In the genomic region with DNA sequence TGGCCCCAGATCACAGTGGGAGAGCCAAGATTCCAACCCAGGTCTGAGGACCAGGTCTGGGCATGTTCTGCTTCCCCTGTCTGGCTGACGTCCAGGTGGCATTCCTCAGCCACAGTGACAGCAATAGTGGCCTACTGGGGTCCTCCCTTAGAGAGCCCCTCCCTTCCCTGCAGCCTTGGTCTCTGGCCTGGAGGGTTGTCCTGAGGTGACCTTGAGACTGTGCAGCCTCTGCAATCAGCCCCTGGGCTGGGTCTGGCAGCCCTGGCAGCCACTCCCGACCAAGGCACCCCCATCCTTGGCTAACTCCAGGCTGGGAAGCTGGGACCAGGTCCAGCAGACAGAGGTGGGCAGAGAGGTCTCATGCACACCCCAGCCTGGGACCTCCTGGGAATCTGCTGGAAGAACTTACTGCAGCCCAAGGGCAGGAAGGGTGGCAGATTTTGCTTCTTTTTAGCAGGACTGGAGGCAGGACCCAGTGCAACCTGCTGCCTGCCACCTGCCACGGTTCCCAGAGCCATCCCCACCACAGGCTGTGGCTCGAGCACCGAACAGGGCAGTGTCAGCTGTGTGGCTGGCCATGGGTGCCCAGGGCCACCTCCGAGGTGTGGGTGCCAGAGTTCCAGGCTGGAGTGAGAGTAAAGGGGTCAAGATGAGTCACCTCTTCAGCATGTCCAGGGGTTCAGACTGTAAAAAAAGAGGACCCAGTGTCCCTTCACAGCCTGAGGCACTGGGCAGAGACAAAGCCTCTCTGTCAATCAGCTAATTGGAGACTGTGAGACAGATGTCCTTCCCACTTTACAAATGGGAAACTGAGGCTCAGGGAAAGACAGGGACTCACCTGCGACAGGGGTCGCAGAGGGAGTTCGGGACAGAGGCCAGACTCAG, we compare ENCODE assay signal across 15 cellular contexts. TPM values are rescaled to one million over a fixed set of nuclear protein-coding genes. Genes with fewer than 3 reads are reported as not detected.
DNase-seq lines count a peak whose midpoint lies in the region; ATAC-seq and TF ChIP-seq lines count a peak whose summit lies in the region.
"Had no signal": no experiment of that assay in that cellular context is flagged by ENCODE, and none has a peak within 500 bp of the region (broad histone marks: within the 10 kb centered on the region; RNA-seq: fewer than 3 reads in every experiment).

No MANE protein-coding gene starts in this region.

- no peaks in the 10 kb centered on the region for H3K79me2 ChIP-seq in PC-3 (ENCODE audit: low read length)

- H3F3A ChIP-seq in PC-3 (ENCODE audit: low read length, unreplicated experiment) = no peaks in the 10 kb centered on the region

- TF ChIP-seq POLR2A in heart left ventricle (IDR thresholded peaks at IDR 0.05) (no peak), spleen (IDR thresholded peaks at IDR 0.05) (no peak)

- no peak for TF ChIP-seq CTCF in heart left ventricle (IDR thresholded peaks at IDR 0.05)
- TF ChIP-seq CTCF in spleen (IDR thresholded peaks at IDR 0.05 in 8 of 11, conservative IDR thresholded peaks at IDR 0.05 in 3 of 11) = no peak
- TF ChIP-seq CTCF in PC-3 (conservative IDR thresholded peaks at IDR 0.05; ENCODE audit: low read depth, low read length) = no peak

- DNase-seq in DMS53 (lab: John Stamatoyannopoulos, UW) = peak; percentile 6
- no peak for DNase-seq in DMS53 treated with DMSO at 0.1 percent for 48 hours (lab: John Stamatoyannopoulos, UW; ENCODE audit: unreplicated experiment)
- peak; percentile 21 for DNase-seq in KBM-7
- peak in 4 of 5 donors; percentile 63 to 75 (median 68) for DNase-seq in heart left ventricle
- peak; percentile 63 for DNase-seq in spleen
- DNase-seq in PC-3 = no peak
- DNase-seq in cortex of kidney (lab: John Stamatoyannopoulos, UW) = no peak
- DNase-seq: activated T-cell treated with anti-CD3 and anti-CD28 coated beads, Interleukin-2, amount 50 U/mL, for 48 hours; MG63; NCI-H2171 treated with DMSO at 0.1 percent for 48 hours; SW 1271 had no signal

- H2AFZ ChIP-seq in PC-3 (ENCODE audit: low read length) = no peak overlapping the region

- H3K27ac ChIP-seq in heart left ventricle (peak overlapping the region in 6 of 12 donors; percentile 32 to 61 (median 52)), spleen (no peak overlapping the region), PC-3 (ENCODE audit: low read length) (no peak overlapping the region)
- H3K27ac ChIP-seq: 22Rv1 had no signal

- in situ Hi-C loops in KBM-7 (cut with MboI; ENCODE audit: low pct_unique_long_range_greater_than_20kb, low sequenced_read_pairs) = no loop called here

- H3K4me3 ChIP-seq in heart left ventricle = no peak overlapping the region
- H3K4me3 ChIP-seq in spleen = no peak overlapping the region
- no peak overlapping the region for H3K4me3 ChIP-seq in PC-3 (ENCODE audit: low read length)
- H3K4me3 ChIP-seq: MG63 had no signal

- H3K27me3 ChIP-seq in heart left ventricle = no peaks in the 10 kb centered on the region
- H3K27me3 ChIP-seq in spleen (replicated peaks in 1 of 7) = no peaks in the 10 kb centered on the region
- no peaks in the 10 kb centered on the region for H3K27me3 ChIP-seq in PC-3 (ENCODE audit: low read length)
- H3K27me3 ChIP-seq: MG63 had no signal

- intact Hi-C loops in heart left ventricle (cut with DNase I) (loop anchor here in 9 of 10 donors (5.0 to 10.0 kb wide), 6 partner anchors 63 to 224 kb away; a partner anchor contains a TSS), spleen (cut with DNase I; ENCODE audit: low total_unique reads) (loop anchor here (5.0 to 10.0 kb wide), 2 partner anchors 114 to 128 kb away; a partner anchor contains a TSS), PC-3 (cut with micrococcal nuclease) (loop anchor here (5.0 kb wide), 1 partner anchor 128 kb away; no protein-coding TSS in a partner anchor)

- H4K20me1 ChIP-seq in PC-3 (ENCODE audit: low read length) = no peaks in the 10 kb centered on the region

- 50 to 60% (median 54%) methylated on average over 5 to 9 of the region's 9 CpGs for WGBS in heart left ventricle, 4 donors
- 70 to 91% (median 85%) methylated on average over 7 to 9 of the region's 9 CpGs for WGBS in spleen, 5 donors

- CTCF ChIA-PET in PC-3 (lab: Charles Lee) = no interaction called here

- H3K36me3 ChIP-seq in heart left ventricle (no peaks in the 10 kb centered on the region), spleen (no peaks in the 10 kb centered on the region), PC-3 (ENCODE audit: low read depth, low read length) (no peaks in the 10 kb centered on the region)
- H3K36me3 ChIP-seq: MG63 had no signal

- no peaks in the 10 kb centered on the region for H3K9me2 ChIP-seq in PC-3 (replicated peaks; ENCODE audit: low read length)

- no peak overlapping the region for H3K9ac ChIP-seq in PC-3 (ENCODE audit: low read length)

- H3K9me3 ChIP-seq in heart left ventricle = no peaks in the 10 kb centered on the region
- no peaks in the 10 kb centered on the region for H3K9me3 ChIP-seq in spleen
- H3K9me3 ChIP-seq in PC-3 (ENCODE audit: low read length) = no peaks in the 10 kb centered on the region
- H3K9me3 ChIP-seq: MG63 had no signal

- H3K4me2 ChIP-seq in PC-3 (ENCODE audit: low read length) = no peak overlapping the region

- BruUV-seq in PC-3 (replicated peaks; lab: Mats Ljungman, UMichigan) = no TSS peak

- ATAC-seq in heart left ventricle (peak; percentile 7 to 47 (median 32)), PC-3 (no peak)
- no peak for ATAC-seq in activated CD4-positive, CD25-positive, alpha-beta regulatory T cell treated with anti-CD3 and anti-CD28 coated beads, Interleukin-2, amount 50 U/mL, for 24 hours

- POLR2A ChIA-PET in PC-3 (lab: Charles Lee; ENCODE audit: unreplicated experiment) = no interaction called here

- peaks cover 0 to 40% (median 23%) of the 10 kb centered on the region in 12 donors for H3K4me1 ChIP-seq in heart left ventricle
- peaks cover 13 to 36% (median 24%) of the 10 kb centered on the region in 6 donors for H3K4me1 ChIP-seq in spleen
- H3K4me1 ChIP-seq in PC-3 (ENCODE audit: insufficient read depth, low read length) = peaks cover 6% of the 10 kb centered on the region; the same call in 1 of the 2 replicates

RNA-seq across cellular contexts. Expression of a gene that starts 12.6 kb away (rescaled TPM):
- total RNA-seq in heart left ventricle = 1 to 10 TPM in 7 of 9 donors, under 1 TPM in 2; 0.48 to 8.2 (median 1.7) TPM
- 1 to 10 TPM in 1 of 2 donors, under 1 TPM in 1; 0.57 to 1.3 TPM for polyA plus RNA-seq in heart left ventricle
- total RNA-seq in spleen = 1 to 10 TPM in 2 of 7 donors, under 1 TPM in 4, not detected in 1; 0.51 to 1.9 (median 0.66) TPM
- under 1 TPM; 0.04 to 0.19 (median 0.14) TPM for polyA plus RNA-seq in spleen
- 21.2 and 31.3 TPM in 2 replicates for total RNA-seq in PC-3 (2014; rRNA removed)
- total RNA-seq: skeletal muscle tissue had no signal
- polyA plus RNA-seq: neural cell had no signal

RNA-seq across cellular contexts. Expression of a gene that starts 20.0 kb away (rescaled TPM):
- total RNA-seq in heart left ventricle = 10 to 100 TPM; 34.3 to 98.1 (median 53.3) TPM
- polyA plus RNA-seq in heart left ventricle = 100 to 1,000 TPM in 1 of 2 donors, 10 to 100 TPM in 1; 87.6 to 159 TPM
- total RNA-seq in spleen = 10 to 100 TPM; 28.0 to 58.2 (median 40.5) TPM
- polyA plus RNA-seq in spleen = 10 to 100 TPM; 60.9 to 85.2 (median 78.7) TPM
- 52.0 and 57.8 TPM in 2 replicates for total RNA-seq in PC-3 (2014; rRNA removed)

RNA-seq across cellular contexts. Expression of a gene that starts 50.5 kb away (rescaled TPM):
- total RNA-seq in heart left ventricle = 10 to 100 TPM; 51.4 to 95.1 (median 79.3) TPM
- 10 to 100 TPM; 29.7 to 77.4 TPM for polyA plus RNA-seq in heart left ventricle
- 10 to 100 TPM in 5 of 7 donors, 1 to 10 TPM in 2; 8.5 to 15.9 (median 13.8) TPM for total RNA-seq in spleen
- polyA plus RNA-seq in spleen = 1 to 10 TPM; 3.4 to 6.6 (median 4.3) TPM
- total RNA-seq in PC-3 (2014; rRNA removed) = 36.2 and 57.1 TPM in 2 replicates

Comparison
In these comparisons a context has a peak if more than half of its experiments do, and no peak if none do; other contexts are left out.
1. DNase-seq: peak in DMS53 (single experiment), KBM-7 (single experiment), heart left ventricle (4 of 5) and spleen (single experiment); none in DMS53 treated with DMSO at 0.1 percent for 48 hours (single experiment), PC-3 (single experiment) and cortex of kidney (single experiment).
2. ATAC-seq: peak in heart left ventricle (4 of 4); none in PC-3 (single experiment) and activated CD4-positive, CD25-positive, alpha-beta regulatory T cell treated with anti-CD3 and anti-CD28 coated beads, Interleukin-2, amount 50 U/mL, for 24 hours (0 of 2).